2 cellular contexts compared by ENCODE assay signal in genomic region chr9:133356391-133357091, GRCh38.
TF ChIP-seq lines count a peak whose summit lies in the region.

TSS of gene SURF1 (minus strand) at chr9:133356487. CDS start at chr9:133356453, 34 bp downstream.
TSS of gene SURF2 (plus strand) at chr9:133356550. CDS start at chr9:133356593, 43 bp downstream.

TF ChIP-seq in HEK293, 187 proteins besides CTCF, POLR2A, EP300 and RAD21 (continued from another document and continues in another):
- TF ChIP-seq ZNF18 (tag by site-specific recombination; IDR thresholded peaks at IDR 0.05) = no peak
- TF ChIP-seq ZNF529 (tag by site-specific recombination; IDR thresholded peaks at IDR 0.05; ENCODE audit: insufficient replicate concordance) = no peak
- peak; percentile 73; the same call in 1 of the 2 replicates for TF ChIP-seq GLIS2 (tag by site-specific recombination; IDR thresholded peaks at IDR 0.05)
- TF ChIP-seq SP3 (tag by site-specific recombination; IDR thresholded peaks at IDR 0.05) = peak; percentile 81
- TF ChIP-seq FEZF1 (tag by site-specific recombination; IDR thresholded peaks at IDR 0.05) = no peak
- no peak for TF ChIP-seq ZNF585B (tag by site-specific recombination; IDR thresholded peaks at IDR 0.05)
- no peak for TF ChIP-seq AEBP2 (tag by site-specific recombination; IDR thresholded peaks at IDR 0.05; ENCODE audit: borderline replicate concordance)
- no peak for TF ChIP-seq ZNF37A (tag by site-specific recombination; IDR thresholded peaks at IDR 0.05)
- TF ChIP-seq PBX3 (CRISPR knock-in tag; IDR thresholded peaks at IDR 0.05) = no peak
- no peak for TF ChIP-seq ZNF48 (tag by site-specific recombination; IDR thresholded peaks at IDR 0.05)
- peak; percentile 96 for TF ChIP-seq ZBTB6 (tag by site-specific recombination; IDR thresholded peaks at IDR 0.05)
- no peak for TF ChIP-seq ZNF157 (tag by site-specific recombination; IDR thresholded peaks at IDR 0.05)
- no peak for TF ChIP-seq ZNF404 (tag by site-specific recombination; IDR thresholded peaks at IDR 0.05)
- peak; percentile 33; the same call in 1 of the 2 replicates for TF ChIP-seq ZNF239 (tag by site-specific recombination; IDR thresholded peaks at IDR 0.05)
- TF ChIP-seq PRDM2 (tag by site-specific recombination; IDR thresholded peaks at IDR 0.05; ENCODE audit: borderline replicate concordance) = no peak
- no peak; the same call in 1 of the 2 replicates for TF ChIP-seq YY1 (tag by site-specific recombination; IDR thresholded peaks at IDR 0.05)

TF ChIP-seq in K562, 482 proteins besides CTCF, POLR2A, EP300 and RAD21 (continued from another document and continues in another):
- TF ChIP-seq ZNF609 (CRISPR knock-in tag; IDR thresholded peaks at IDR 0.05; ENCODE audit: borderline replicate concordance) (no peak), ZNF12 (CRISPR knock-in tag; IDR thresholded peaks at IDR 0.05) (no peak), E2F1 (CRISPR knock-in tag; IDR thresholded peaks at IDR 0.05) (no peak), E2F8 (IDR thresholded peaks at IDR 0.05; ENCODE audit: low read depth, partially characterized antibody) (no peak), POLR2B (IDR thresholded peaks at IDR 0.05; ENCODE audit: low read depth, partially characterized antibody) (peak; percentile 66), ZBTB1 (CRISPR knock-in tag; IDR thresholded peaks at IDR 0.05; ENCODE audit: borderline replicate concordance, low read depth) (peak; percentile 54; the same call in 1 of the 2 replicates), ATF7 (IDR thresholded peaks at IDR 0.05) (0 out of 2 replicates have a peak, but pooled peaks have one; percentile 10), NCOR1 (IDR thresholded peaks at IDR 0.05) (0 out of 2 replicates have a peak, but pooled peaks have one; percentile 24), AFF4 (CRISPR knock-in tag; IDR thresholded peaks at IDR 0.05) (peak; percentile 78; the same call in 1 of the 2 replicates), PCBP2 (IDR thresholded peaks at IDR 0.05; ENCODE audit: low read depth, low read length, poor library complexity, severe bottlenecking) (peak; percentile 44), E2F6 (IDR thresholded peaks at IDR 0.05; ENCODE audit: borderline replicate concordance in 1 of 2, extremely low read depth in 1 of 2, insufficient read depth in 1 of 2, insufficient read length in 1 of 2, low read depth in 1 of 2, low read length in 1 of 2, poor library complexity in 1 of 2, severe bottlenecking in 1 of 2) (peak in 1 of 2 experiments; percentile 52), ZNF311 (CRISPR knock-in tag; IDR thresholded peaks at IDR 0.05) (no peak), LARP7 (IDR thresholded peaks at IDR 0.05) (peak; percentile 40; the same call in 1 of the 2 replicates), HMGN3 (IDR thresholded peaks at IDR 0.05; ENCODE audit: borderline replicate concordance, extremely low read depth, insufficient read length, low read depth, low read length) (peak; percentile 52), SUPT5H (IDR thresholded peaks at IDR 0.05) (peak; percentile 84), MAX (CRISPR knock-in tag; IDR thresholded peaks at IDR 0.05) (peak; percentile 29; the same call in 1 of the 2 replicates), PCBP1 (IDR thresholded peaks at IDR 0.05; ENCODE audit: low read depth, low read length, poor library complexity, severe bottlenecking) (peak; percentile 98), CCNT2 (IDR thresholded peaks at IDR 0.05; ENCODE audit: borderline replicate concordance, extremely low read depth, insufficient read length, low read depth, low read length) (peak; percentile 48), ZNF354B (CRISPR knock-in tag; IDR thresholded peaks at IDR 0.05) (no peak), PRDM10 (IDR thresholded peaks at IDR 0.05; ENCODE audit: partially characterized antibody) (no peak), NR2C1 (IDR thresholded peaks at IDR 0.05) (peak; percentile 93), NR2C1 (tag; IDR thresholded peaks at IDR 0.05) (peak; percentile 93), PHF20 (IDR thresholded peaks at IDR 0.05; ENCODE audit: partially characterized antibody) (peak; percentile 77), FOXJ2 (tag; IDR thresholded peaks at IDR 0.05) (no peak), HSF4 (CRISPR knock-in tag; IDR thresholded peaks at IDR 0.05; ENCODE audit: borderline replicate concordance) (no peak), MAFG (tag; conservative IDR thresholded peaks at IDR 0.05) (no peak)
